ENCODE assay signal across 22 cellular contexts in genomic region chr10:92845926-92846325, GRCh38.
DNase-seq lines count a peak whose midpoint lies in the region; ATAC-seq lines count a peak whose summit lies in the region.
"Had no signal": no experiment of that assay in that cellular context is flagged by ENCODE, and none has a peak within 500 bp of the region (broad histone marks: within the 10 kb centered on the region; RNA-seq: fewer than 3 reads in every experiment).

No MANE protein-coding gene starts in this region.

- ATAC-seq in central memory CD8-positive, alpha-beta T cell (replicated peaks; ENCODE audit: extremely low read depth, poor library complexity, severe bottlenecking), result no peak
- no peak for ATAC-seq in stimulated activated naive B cell treated with anti-CD40 and anti-IgM and Interleukin-4, amounts not matched to agents 10 μg/mL and 1 μg/mL and 100 μg/mL, for 72 hours (replicated peaks)
- no peak for ATAC-seq in stimulated activated naive CD8-positive, alpha-beta T cell treated with anti-CD3 and anti-CD28 coated beads, Interleukin-15, amount 100 ng/mL, for 72 hours
- no peak for ATAC-seq in HG02642 (IDR thresholded peaks at IDR 0.05; ENCODE audit: poor library complexity, unreplicated experiment)
- ATAC-seq: activated CD8-positive, alpha-beta T cell treated with anti-CD3 and anti-CD28 coated beads for 36 hours; gastroesophageal sphincter; sciatic nerve had no signal

- no peaks in the 10 kb centered on the region for H3K27me3 Mint-ChIP-seq in activated naive CD4-positive, alpha-beta T cell treated with anti-CD3 and anti-CD28 coated beads, Interleukin-2, amount 50 U/mL, for 24 hours
- H3K27me3 Mint-ChIP-seq in central memory CD8-positive, alpha-beta T cell, result no peaks in the 10 kb centered on the region
- no peaks in the 10 kb centered on the region for H3K27me3 Mint-ChIP-seq in stimulated activated naive B cell treated with anti-CD40 and anti-IgM and Interleukin-4, amounts not matched to agents 10 μg/mL and 1 μg/mL and 100 μg/mL, for 72 hours
- H3K27me3 Mint-ChIP-seq in stimulated activated naive CD8-positive, alpha-beta T cell treated with anti-CD3 and anti-CD28 coated beads, Interleukin-15, amount 100 ng/mL, for 72 hours, result no peaks in the 10 kb centered on the region
- H3K27me3 Mint-ChIP-seq: activated CD8-positive, alpha-beta T cell treated with anti-CD3 and anti-CD28 coated beads for 36 hours had no signal

- DNase-seq in activated naive CD4-positive, alpha-beta T cell treated with anti-CD3 and anti-CD28 coated beads, Interleukin-2, amount 50 U/mL, for 16 hours, result no peak
- DNase-seq in NOMO-1 treated with DMSO at 0.1 percent for 48 hours (lab: John Stamatoyannopoulos, UW; ENCODE audit: unreplicated experiment), result peak; percentile 77
- DNase-seq in central memory CD8-positive, alpha-beta T cell (ENCODE audit: low spot score in 2 of 2), result no peak
- no peak for DNase-seq in stimulated activated naive B cell treated with anti-CD40 and anti-IgM and Interleukin-4, amounts not matched to agents 10 μg/mL and 1 μg/mL and 100 μg/mL, for 72 hours
- DNase-seq in stimulated activated CD4-positive, alpha-beta T cell treated with anti-CD3 and anti-CD28 coated beads, Interleukin-2, amount 100 ng/mL, for 24 hours, result no peak
- DNase-seq in stimulated activated naive CD8-positive, alpha-beta T cell treated with anti-CD3 and anti-CD28 coated beads, Interleukin-15, amount 100 ng/mL, for 72 hours, result no peak
- DNase-seq: activated CD8-positive, alpha-beta T cell treated with anti-CD3 and anti-CD28 coated beads for 36 hours; activated effector memory CD4-positive, alpha-beta T cell treated with Interleukin-2 at 50 U/mL for 16 hours; COR-L47; mesenchymal stem cell; NCI-H1436; NCI-H2227 treated with DMSO at 0.1 percent for 48 hours; NK-92 treated with Interleukin-12 subunit alpha and Interleukin-12 subunit beta, amount 100 ng/mL, for 24 hours; nucleus accumbens; SHP77; stimulated activated CD4-positive, alpha-beta T cell treated with anti-CD3 and anti-CD28 coated beads, Interleukin-2, amount 100 ng/mL, for 48 hours; T1000; transverse colon had no signal

- H3K4me1 Mint-ChIP-seq in activated naive CD4-positive, alpha-beta T cell treated with anti-CD3 and anti-CD28 coated beads, Interleukin-2, amount 50 U/mL, for 24 hours, result peaks cover 39% of the 10 kb centered on the region
- peaks cover 21% of the 10 kb centered on the region for H3K4me1 Mint-ChIP-seq in central memory CD8-positive, alpha-beta T cell
- peaks cover 27 to 30% of the 10 kb centered on the region in 2 donors for H3K4me1 Mint-ChIP-seq in stimulated activated naive B cell treated with anti-CD40 and anti-IgM and Interleukin-4, amounts not matched to agents 10 μg/mL and 1 μg/mL and 100 μg/mL, for 72 hours
- H3K4me1 Mint-ChIP-seq in stimulated activated naive CD8-positive, alpha-beta T cell treated with anti-CD3 and anti-CD28 coated beads, Interleukin-15, amount 100 ng/mL, for 72 hours, result peaks cover 38% of the 10 kb centered on the region

- peak overlapping the region; percentile 6 for H3K4me3 Mint-ChIP-seq in activated naive CD4-positive, alpha-beta T cell treated with anti-CD3 and anti-CD28 coated beads, Interleukin-2, amount 50 U/mL, for 24 hours
- H3K4me3 Mint-ChIP-seq in central memory CD8-positive, alpha-beta T cell, result peak overlapping the region; percentile 85
- peak overlapping the region; percentile 44 to 64 for H3K4me3 Mint-ChIP-seq in stimulated activated naive B cell treated with anti-CD40 and anti-IgM and Interleukin-4, amounts not matched to agents 10 μg/mL and 1 μg/mL and 100 μg/mL, for 72 hours
- no peak overlapping the region for H3K4me3 Mint-ChIP-seq in stimulated activated naive CD8-positive, alpha-beta T cell treated with anti-CD3 and anti-CD28 coated beads, Interleukin-15, amount 100 ng/mL, for 72 hours
- H3K4me3 Mint-ChIP-seq: activated CD8-positive, alpha-beta T cell treated with anti-CD3 and anti-CD28 coated beads for 36 hours had no signal

- H3K36me3 Mint-ChIP-seq in activated naive CD4-positive, alpha-beta T cell treated with anti-CD3 and anti-CD28 coated beads, Interleukin-2, amount 50 U/mL, for 24 hours, result peaks cover under 1% of the 10 kb centered on the region
- peaks cover 2% of the 10 kb centered on the region for H3K36me3 Mint-ChIP-seq in central memory CD8-positive, alpha-beta T cell (ENCODE audit: insufficient read depth)
- H3K36me3 Mint-ChIP-seq in stimulated activated naive B cell treated with anti-CD40 and anti-IgM and Interleukin-4, amounts not matched to agents 10 μg/mL and 1 μg/mL and 100 μg/mL, for 72 hours, result no peaks in the 10 kb centered on the region

- no peaks in the 10 kb centered on the region for H3K9me3 Mint-ChIP-seq in activated naive CD4-positive, alpha-beta T cell treated with anti-CD3 and anti-CD28 coated beads, Interleukin-2, amount 50 U/mL, for 24 hours
- H3K9me3 Mint-ChIP-seq in central memory CD8-positive, alpha-beta T cell, result no peaks in the 10 kb centered on the region
- no peaks in the 10 kb centered on the region for H3K9me3 Mint-ChIP-seq in stimulated activated naive B cell treated with anti-CD40 and anti-IgM and Interleukin-4, amounts not matched to agents 10 μg/mL and 1 μg/mL and 100 μg/mL, for 72 hours
- peaks cover 5 to 7% of the 10 kb centered on the region in 2 donors for H3K9me3 Mint-ChIP-seq in stimulated activated naive CD8-positive, alpha-beta T cell treated with anti-CD3 and anti-CD28 coated beads, Interleukin-15, amount 100 ng/mL, for 72 hours
- H3K9me3 Mint-ChIP-seq: activated CD8-positive, alpha-beta T cell treated with anti-CD3 and anti-CD28 coated beads for 36 hours had no signal

- peak overlapping the region; percentile 43 for H3K27ac Mint-ChIP-seq in activated naive CD4-positive, alpha-beta T cell treated with anti-CD3 and anti-CD28 coated beads, Interleukin-2, amount 50 U/mL, for 24 hours
- no peak overlapping the region for H3K27ac Mint-ChIP-seq in central memory CD8-positive, alpha-beta T cell (ENCODE audit: low read depth)
- H3K27ac Mint-ChIP-seq in stimulated activated naive B cell treated with anti-CD40 and anti-IgM and Interleukin-4, amounts not matched to agents 10 μg/mL and 1 μg/mL and 100 μg/mL, for 72 hours, result peak overlapping the region; percentile 42
- no peak overlapping the region for H3K27ac Mint-ChIP-seq in stimulated activated naive CD8-positive, alpha-beta T cell treated with anti-CD3 and anti-CD28 coated beads, Interleukin-15, amount 100 ng/mL, for 72 hours
- H3K27ac Mint-ChIP-seq: activated CD8-positive, alpha-beta T cell treated with anti-CD3 and anti-CD28 coated beads for 36 hours had no signal

Comparison
In these comparisons a context has a peak if more than half of its experiments do, and no peak if none do; other contexts are left out.
1. H3K27ac Mint-ChIP-seq: peak in activated naive CD4-positive, alpha-beta T cell treated with anti-CD3 and anti-CD28 coated beads, Interleukin-2, amount 50 U/mL, for 24 hours (single experiment) and stimulated activated naive B cell treated with anti-CD40 and anti-IgM and Interleukin-4, amounts not matched to agents 10 μg/mL and 1 μg/mL and 100 μg/mL, for 72 hours (single experiment); none in central memory CD8-positive, alpha-beta T cell (single experiment) and stimulated activated naive CD8-positive, alpha-beta T cell treated with anti-CD3 and anti-CD28 coated beads, Interleukin-15, amount 100 ng/mL, for 72 hours (0 of 2).
2. H3K4me3 Mint-ChIP-seq: peak in activated naive CD4-positive, alpha-beta T cell treated with anti-CD3 and anti-CD28 coated beads, Interleukin-2, amount 50 U/mL, for 24 hours (single experiment), central memory CD8-positive, alpha-beta T cell (single experiment) and stimulated activated naive B cell treated with anti-CD40 and anti-IgM and Interleukin-4, amounts not matched to agents 10 μg/mL and 1 μg/mL and 100 μg/mL, for 72 hours (2 of 2); none in stimulated activated naive CD8-positive, alpha-beta T cell treated with anti-CD3 and anti-CD28 coated beads, Interleukin-15, amount 100 ng/mL, for 72 hours (0 of 2).